ENCODE assay signal across 8 cellular contexts in the genomic region with DNA sequence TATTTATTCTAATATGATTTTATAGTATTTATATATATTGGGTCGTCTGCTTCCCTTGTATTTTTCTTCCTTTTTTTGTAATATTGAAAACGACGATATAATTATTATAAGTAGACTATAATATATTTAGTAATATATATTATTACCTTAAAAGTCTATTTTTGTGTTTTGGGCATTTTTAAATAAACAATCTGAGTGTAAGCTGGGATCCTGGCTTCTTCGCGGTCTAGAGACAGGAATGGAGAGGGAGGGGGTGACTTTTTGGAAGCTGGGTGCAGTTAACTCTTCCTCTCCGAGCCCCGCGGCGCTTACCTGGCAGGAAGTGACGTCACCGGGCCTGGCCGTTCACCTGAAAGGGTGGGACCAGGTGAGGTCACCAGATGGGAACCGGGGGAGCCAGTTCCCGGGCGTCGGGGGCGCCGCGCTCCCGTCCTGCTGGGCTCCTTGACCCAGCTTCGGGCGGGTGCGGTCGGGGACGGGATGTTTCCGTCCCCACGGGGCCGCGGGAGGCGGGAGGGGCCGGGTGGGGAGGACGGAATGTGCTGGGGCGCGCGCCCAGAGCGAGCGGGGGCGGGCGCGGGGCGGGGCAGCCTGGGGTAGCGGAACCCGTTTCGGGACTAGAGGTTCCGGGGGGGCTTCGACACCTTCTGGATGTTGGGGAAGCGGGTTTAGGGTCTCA. TPM values are rescaled to one million over a fixed set of nuclear protein-coding genes. Genes with fewer than 3 reads are reported as not detected.
A peak's percentile ranks its signal among the peaks of the same experiment; 100 is the strongest.
DNase-seq lines count a peak whose midpoint lies in the region; ATAC-seq and TF ChIP-seq lines count a peak whose summit lies in the region.

No MANE protein-coding gene starts in this region.

- H3K4me3 ChIP-seq in Jurkat, Clone E6-1 (ENCODE audit: low read length), result peak overlapping the region; percentile 75
- peak overlapping the region; percentile 66 to 86 (median 84) for H3K4me3 ChIP-seq in transverse colon

- 0 to 1% methylated on average over 11 to 43 of the region's 47 CpGs for WGBS in transverse colon (ENCODE audit: low coverage in 1 of 2), 2 donors

- in situ Hi-C loops in transverse colon (cut with MboI; ENCODE audit: low pct_ligation_motif_present in 1 of 4, low pct_unique_long_range_greater_than_20kb in 1 of 4, low sequenced_read_pairs in 3 of 4), result no loop called here

- peak; percentile 100 for TF ChIP-seq EP300 in transverse colon (IDR thresholded peaks at IDR 0.05; ENCODE audit: low read depth)

- peaks cover 17% of the 10 kb centered on the region for H3K27me3 ChIP-seq in transverse colon

- intact Hi-C loops in head of caudate nucleus (cut with DNase I) (no loop called here), transverse colon (cut with DNase I; ENCODE audit: low total_unique reads) (no loop called here)

- TF ChIP-seq CTCF in osteocyte (IDR thresholded peaks at IDR 0.05) (no peak), transverse colon (IDR thresholded peaks at IDR 0.05) (no peak)

- H3K9me3 ChIP-seq in transverse colon, result no peaks in the 10 kb centered on the region

- H3K4me1 Mint-ChIP-seq in osteocyte (ENCODE audit: unreplicated experiment), result peaks cover 52% of the 10 kb centered on the region

- DNase-seq in COR-L47 (lab: John Stamatoyannopoulos, UW) (peak; percentile 93), head of caudate nucleus (peak in 41 of 42 donors; percentile 33 to 89 (median 71)), osteocyte (ENCODE audit: extremely low spot score, unreplicated experiment) (peak; percentile 92), transverse colon (peak; percentile 96)
- DNase-seq in Jurkat, Clone E6-1 (ENCODE audit: low read depth, low spot score), result peak; percentile 45
- peak; percentile 77 to 86 for DNase-seq in activated naive CD4-positive, alpha-beta T cell treated with anti-CD3 and anti-CD28 coated beads, Interleukin-2, amount 50 U/mL, for 72 hours (ENCODE audit: low spot score in 2 of 2)

- peak overlapping the region; percentile 98 to 100 (median 99) for H3K27ac ChIP-seq in transverse colon

- H3K36me3 Mint-ChIP-seq in activated naive CD4-positive, alpha-beta T cell treated with anti-CD3 and anti-CD28 coated beads, Interleukin-2, amount 50 U/mL, for 72 hours, result peaks cover 32 to 34% of the 10 kb centered on the region in 2 donors
- peaks cover 13% of the 10 kb centered on the region for H3K36me3 Mint-ChIP-seq in osteocyte (ENCODE audit: unreplicated experiment)

- H3K36me3 ChIP-seq in transverse colon, result peaks cover 0 to 14% (median 8%) of the 10 kb centered on the region in 4 donors

- ATAC-seq in activated naive CD4-positive, alpha-beta T cell treated with anti-CD3 and anti-CD28 coated beads, Interleukin-2, amount 50 U/mL, for 72 hours, result peak; percentile 5 to 7
- ATAC-seq in HG03139 (IDR thresholded peaks at IDR 0.05; ENCODE audit: unreplicated experiment), result no peak

- no peaks in the 10 kb centered on the region for H3K9me3 Mint-ChIP-seq in activated naive CD4-positive, alpha-beta T cell treated with anti-CD3 and anti-CD28 coated beads, Interleukin-2, amount 50 U/mL, for 72 hours
- H3K9me3 Mint-ChIP-seq in osteocyte (ENCODE audit: unreplicated experiment), result no peaks in the 10 kb centered on the region

- H3K4me3 Mint-ChIP-seq in osteocyte (ENCODE audit: unreplicated experiment), result peak overlapping the region; percentile 99

- peak; percentile 70 for TF ChIP-seq POLR2A in Raji (IDR thresholded peaks at IDR 0.05; ENCODE audit: insufficient read depth, low read depth, low read length)
- TF ChIP-seq POLR2A in transverse colon (IDR thresholded peaks at IDR 0.05), result peak; percentile 85

- peak overlapping the region; percentile 95 to 99 for H3K27ac Mint-ChIP-seq in activated naive CD4-positive, alpha-beta T cell treated with anti-CD3 and anti-CD28 coated beads, Interleukin-2, amount 50 U/mL, for 72 hours
- peak overlapping the region; percentile 96 for H3K27ac Mint-ChIP-seq in osteocyte (ENCODE audit: unreplicated experiment)

- peaks cover 18 to 52% (median 50%) of the 10 kb centered on the region in 4 donors for H3K4me1 ChIP-seq in transverse colon

- H3K27me3 Mint-ChIP-seq in osteocyte (ENCODE audit: unreplicated experiment), result no peaks in the 10 kb centered on the region

RNA-seq across cellular contexts. Expression of a gene that starts 2.7 kb away (rescaled TPM):
- polyA plus RNA-seq in Jurkat, Clone E6-1 (2012; ENCODE audit: insufficient read depth, insufficient read length), result 25.0 TPM
- 100 to 1,000 TPM in 1 of 2 donors, 10 to 100 TPM in 1; 59.7 to 183 TPM for total RNA-seq in activated naive CD4-positive, alpha-beta T cell treated with anti-CD3 and anti-CD28 coated beads, Interleukin-2, amount 50 U/mL, for 72 hours
- 81.5 and 105 TPM in 2 replicates for total RNA-seq in osteocyte
- 100 to 1,000 TPM; 280 to 924 (median 309) TPM for total RNA-seq in transverse colon

RNA-seq across cellular contexts. Expression of a gene that starts 3.1 kb away (rescaled TPM):
- 74.3 TPM for polyA plus RNA-seq in Jurkat, Clone E6-1 (2012; ENCODE audit: insufficient read depth, insufficient read length)
- total RNA-seq in activated naive CD4-positive, alpha-beta T cell treated with anti-CD3 and anti-CD28 coated beads, Interleukin-2, amount 50 U/mL, for 72 hours, result 10 to 100 TPM; 52.4 to 55.6 TPM
- 131 and 150 TPM in 2 replicates for total RNA-seq in osteocyte
- 10 to 100 TPM in 2 of 4 donors, 1 to 10 TPM in 2; 6.1 to 27.7 (median 11.9) TPM for total RNA-seq in transverse colon

RNA-seq across cellular contexts. Expression of a gene that starts 18.2 kb away (rescaled TPM):
- 25.2 TPM for polyA plus RNA-seq in Jurkat, Clone E6-1 (2012; ENCODE audit: insufficient read depth, insufficient read length)
- total RNA-seq in activated naive CD4-positive, alpha-beta T cell treated with anti-CD3 and anti-CD28 coated beads, Interleukin-2, amount 50 U/mL, for 72 hours, result 10 to 100 TPM; 22.2 to 23.6 TPM
- total RNA-seq in osteocyte (37.1 and 38.7 TPM in 2 replicates), transverse colon (10 to 100 TPM; 22.8 to 37.4 (median 27.8) TPM)

RNA-seq across cellular contexts. Expression of a gene that starts 18.4 kb away (rescaled TPM):
- polyA plus RNA-seq in Jurkat, Clone E6-1 (2012; ENCODE audit: insufficient read depth, insufficient read length), result 90.4 TPM
- total RNA-seq in activated naive CD4-positive, alpha-beta T cell treated with anti-CD3 and anti-CD28 coated beads, Interleukin-2, amount 50 U/mL, for 72 hours, result 10 to 100 TPM; 42.2 to 58.2 TPM
- total RNA-seq in osteocyte, result 45.6 and 45.9 TPM in 2 replicates
- 10 to 100 TPM; 37.8 to 71.2 (median 43.0) TPM for total RNA-seq in transverse colon

RNA-seq across cellular contexts. Expression of a gene that starts 26.4 kb away (rescaled TPM):
- 2,430 TPM for polyA plus RNA-seq in Jurkat, Clone E6-1 (2012; ENCODE audit: insufficient read depth, insufficient read length)
- total RNA-seq in activated naive CD4-positive, alpha-beta T cell treated with anti-CD3 and anti-CD28 coated beads, Interleukin-2, amount 50 U/mL, for 72 hours, result 1,000 to 10,000 TPM; 3,128 to 3,624 TPM
- total RNA-seq in osteocyte (1,827 and 1,860 TPM in 2 replicates), transverse colon (1,000 to 10,000 TPM in 3 of 4 donors, 100 to 1,000 TPM in 1; 718 to 1,665 (median 1,335) TPM)

Comparison
In these comparisons a context has a peak if more than half of its experiments do, and no peak if none do; other contexts are left out.
1. DNase-seq: peak in every context shown above with its lines; median percentile 96 in transverse colon; 93 in COR-L47; 92 in osteocyte; 82 in activated naive CD4-positive, alpha-beta T cell treated with anti-CD3 and anti-CD28 coated beads, Interleukin-2, amount 50 U/mL, for 72 hours; 71 in head of caudate nucleus; 45 in Jurkat, Clone E6-1.